Comparison of ENCODE assay signal across 29 cellular contexts in the genomic region with DNA sequence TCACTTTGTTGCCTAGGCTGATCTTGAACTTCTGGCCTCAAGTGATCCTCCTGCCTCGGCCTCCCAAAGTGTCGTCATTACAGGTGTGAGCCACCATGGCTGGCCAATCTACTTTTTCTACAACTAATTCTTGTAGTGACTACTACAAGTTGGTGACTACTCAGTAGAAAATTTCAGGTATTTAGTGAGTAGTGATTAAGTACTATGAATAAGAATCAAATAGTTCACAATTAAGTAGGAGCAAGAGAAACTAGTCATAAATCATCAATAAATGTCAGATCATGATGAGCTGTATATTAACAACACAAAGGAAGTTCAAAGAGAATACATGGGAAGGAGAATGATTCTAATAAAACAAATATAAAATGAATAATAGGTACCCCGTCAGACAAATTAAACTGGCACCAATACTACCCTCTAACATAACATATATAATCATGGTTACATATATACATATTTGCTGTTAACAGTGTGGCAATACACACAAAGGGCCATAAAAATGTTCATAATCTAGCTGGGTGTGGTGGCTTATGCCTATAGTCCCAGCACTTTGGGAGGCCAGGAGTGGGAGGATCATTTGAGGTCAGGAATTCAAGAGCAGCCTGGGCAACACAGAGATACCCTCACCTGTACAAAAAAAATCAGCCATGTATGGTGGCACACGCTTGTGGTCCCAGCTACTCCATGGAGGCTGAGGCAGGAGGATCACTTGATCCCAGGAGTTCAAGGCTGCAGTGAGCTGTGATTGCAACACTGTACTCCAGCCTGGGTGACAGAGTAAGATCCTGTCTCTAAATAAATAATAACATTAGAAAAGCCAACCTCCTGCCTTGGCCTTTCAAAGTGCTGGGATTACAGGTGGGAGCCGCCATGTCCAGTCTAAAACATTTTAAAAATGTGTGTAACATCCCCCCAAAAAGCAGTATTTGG.
"Had no signal": no experiment of that assay in that cellular context is flagged by ENCODE, and none has a peak within 500 bp of the region (broad histone marks: within the 10 kb centered on the region; RNA-seq: fewer than 3 reads in every experiment).

No MANE protein-coding gene starts in this region.

- H3K27me3 Mint-ChIP-seq: activated T-helper 17 cell treated with anti-CD3 and anti-CD28 coated beads, Interleukin-2, amount 50 U/mL, for 72 hours; naive thymus-derived CD8-positive, alpha-beta T cell had no signal

- H3K9me3 ChIP-seq: gastrocnemius medialis, tibial nerve had no signal

- H3K27ac ChIP-seq: gastrocnemius medialis, hepatocyte, neural progenitor cell, tibial nerve, VCaP had no signal

- H3K27me3 ChIP-seq: gastrocnemius medialis, hepatocyte, neural progenitor cell, tibial nerve had no signal

- H3K27ac Mint-ChIP-seq: activated T-helper 17 cell treated with anti-CD3 and anti-CD28 coated beads, Interleukin-2, amount 50 U/mL, for 72 hours; mesothelial cell of epicardium; neural progenitor cell; T-helper 1 cell treated with Interleukin-12 subunit alpha and Interleukin-12 subunit beta and Interleukin-4 antibody, amounts not matched to agents 30 μg/mL and 1 μg/mL, for 36 hours had no signal

- ATAC-seq: activated T-helper 17 cell treated with anti-CD3 and anti-CD28 coated beads, Interleukin-2, amount 50 U/mL, for 72 hours; gastrocnemius medialis; naive thymus-derived CD8-positive, alpha-beta T cell; right cardiac atrium had no signal

- H3K4me3 ChIP-seq: gastrocnemius medialis, hepatocyte, neural progenitor cell, tibial nerve had no signal

- H3K4me1 Mint-ChIP-seq: activated T-helper 17 cell treated with anti-CD3 and anti-CD28 coated beads, Interleukin-2, amount 50 U/mL, for 72 hours; mesothelial cell of epicardium; neural progenitor cell had no signal

- H3K4me3 Mint-ChIP-seq: activated T-helper 17 cell treated with anti-CD3 and anti-CD28 coated beads, Interleukin-2, amount 50 U/mL, for 72 hours; mesothelial cell of epicardium; naive thymus-derived CD8-positive, alpha-beta T cell; neural progenitor cell; T-helper 1 cell treated with Interleukin-12 subunit alpha and Interleukin-12 subunit beta and Interleukin-4 antibody, amounts not matched to agents 30 μg/mL and 1 μg/mL, for 36 hours had no signal

- DNase-seq: activated CD4-positive, alpha-beta T cell treated with anti-CD3 and anti-CD28 coated beads for 4 hours; activated CD4-positive, alpha-beta T cell treated with anti-CD3 and anti-CD28 coated beads, Interleukin-2, amount 50 U/mL, for 4 hours; activated gamma-delta T cell treated with Interleukin-2 at 50 U/mL for 16 hours; activated naive CD4-positive, alpha-beta T cell treated with anti-CD3 and anti-CD28 coated beads, Interleukin-2, amount 50 U/mL, for 16 hours; activated T-cell treated with anti-CD3 and anti-CD28 coated beads, Interleukin-2, amount 50 U/mL, for 1 hour; dermis blood vessel endothelial cell; effector CD4-positive, alpha-beta T cell; erythroblast; gastrocnemius medialis; glutamatergic neuron; naive thymus-derived CD8-positive, alpha-beta T cell; posterior cingulate gyrus; right cardiac atrium; stimulated activated CD4-positive, alpha-beta T cell treated with anti-CD3 and anti-CD28 coated beads, Interleukin-2, amount 100 ng/mL, for 48 hours; stimulated activated naive CD4-positive, alpha-beta T cell treated with Interleukin-2 at 50 U/mL for 16 hours; T-helper 9 cell had no signal

- H3K4me1 ChIP-seq: gastrocnemius medialis, neural progenitor cell, tibial nerve had no signal

- FAIRE-seq: bronchial epithelial cell, colon, endometrium, keratinocyte, TTC549, urothelium cell line had no signal

- H3K9me3 Mint-ChIP-seq: activated T-helper 17 cell treated with anti-CD3 and anti-CD28 coated beads, Interleukin-2, amount 50 U/mL, for 72 hours; mesothelial cell of epicardium; naive thymus-derived CD8-positive, alpha-beta T cell; neural progenitor cell; T-helper 1 cell treated with Interleukin-12 subunit alpha and Interleukin-12 subunit beta and Interleukin-4 antibody, amounts not matched to agents 30 μg/mL and 1 μg/mL, for 36 hours had no signal
